19 cellular contexts compared by ENCODE assay signal in genomic region chr3:40770046-40770445, GRCh38.
DNase-seq lines count a peak whose midpoint lies in the region; ATAC-seq, FAIRE-seq and TF ChIP-seq lines count a peak whose summit lies in the region.
"Had no signal": no experiment of that assay in that cellular context is flagged by ENCODE, and none has a peak within 500 bp of the region (broad histone marks: within the 10 kb centered on the region; RNA-seq: fewer than 3 reads in every experiment).

No MANE protein-coding gene starts in this region.

- H3K36me3 Mint-ChIP-seq in Calu3 (ENCODE audit: insufficient read depth, unreplicated experiment): no peaks in the 10 kb centered on the region
- no peaks in the 10 kb centered on the region for H3K36me3 Mint-ChIP-seq in activated CD4-positive, alpha-beta memory T cell treated with anti-CD3 and anti-CD28 coated beads, Interleukin-2, amount 10 ng/mL, durations not matched to agents 7 days and 5 days (ENCODE audit: low read depth)
- H3K36me3 Mint-ChIP-seq: activated CD4-positive, alpha-beta memory T cell treated with anti-CD3 and anti-CD28 coated beads for 36 hours; CD4-positive, alpha-beta memory T cell; T-cell had no signal

- no peaks in the 10 kb centered on the region for H4K20me1 ChIP-seq in HepG2 (ENCODE audit: insufficient read depth, low read length)

- no peaks in the 10 kb centered on the region for H3K9me3 ChIP-seq in right lobe of liver
- no peaks in the 10 kb centered on the region for H3K9me3 ChIP-seq in HepG2 (ENCODE audit: low read length)
- no peaks in the 10 kb centered on the region for H3K9me3 ChIP-seq in colonic mucosa
- H3K9me3 ChIP-seq in upper lobe of left lung: no peaks in the 10 kb centered on the region

- H3K36me3 ChIP-seq in right lobe of liver (no peaks in the 10 kb centered on the region), HepG2 (replicated peaks in 1 of 2; ENCODE audit: control insufficient read depth in 1 of 2, insufficient read depth in 2 of 2, low read length in 2 of 2) (no peaks in the 10 kb centered on the region), colonic mucosa (no peaks in the 10 kb centered on the region), upper lobe of left lung (no peaks in the 10 kb centered on the region)

- no peak for TF ChIP-seq RAD21 in HepG2 (CRISPR knock-in tag; IDR thresholded peaks at IDR 0.05)

- H3K4me1 Mint-ChIP-seq in Calu3 (ENCODE audit: low read depth, unreplicated experiment): no peaks in the 10 kb centered on the region
- peaks cover 2% of the 10 kb centered on the region for H3K4me1 Mint-ChIP-seq in activated CD4-positive, alpha-beta memory T cell treated with anti-CD3 and anti-CD28 coated beads, Interleukin-2, amount 10 ng/mL, durations not matched to agents 7 days and 5 days
- H3K4me1 Mint-ChIP-seq: CD4-positive, alpha-beta memory T cell; T-cell had no signal

- no peak for TF ChIP-seq POLR2A in right lobe of liver (IDR thresholded peaks at IDR 0.05)
- no peak for TF ChIP-seq POLR2A in HepG2 (IDR thresholded peaks at IDR 0.05; ENCODE audit: insufficient read depth in 1 of 2, low read depth in 2 of 2, low read length in 2 of 2)
- TF ChIP-seq POLR2A in upper lobe of left lung (IDR thresholded peaks at IDR 0.05): no peak

- no peak overlapping the region for H3K4me3 ChIP-seq in right lobe of liver
- H3K4me3 ChIP-seq in HepG2 (replicated peaks in 1 of 3; ENCODE audit: insufficient read depth in 1 of 3, low read depth in 2 of 3, low read length in 3 of 3): no peak overlapping the region
- no peak overlapping the region for H3K4me3 ChIP-seq in colonic mucosa
- H3K4me3 ChIP-seq in upper lobe of left lung: no peak overlapping the region
- H3K4me3 ChIP-seq: K562 had no signal

- ATAC-seq in right lobe of liver: peak in 3 of 4 donors; percentile 48 to 70 (median 69)
- ATAC-seq in HepG2: no peak
- ATAC-seq in upper lobe of left lung (ENCODE audit: low FRiP score in 2 of 2): no peak
- ATAC-seq in GM19395 (IDR thresholded peaks at IDR 0.05; ENCODE audit: unreplicated experiment): no peak
- ATAC-seq: K562, T-cell had no signal

- no peak for DNase-seq in right lobe of liver
- no peak for DNase-seq in HepG2 (ENCODE audit: low spot score)
- peak; percentile 52 for DNase-seq in colonic mucosa
- peak; percentile 57 for DNase-seq in medulla oblongata (ENCODE audit: extremely low spot score)
- peak in 1 of 2 donors; percentile 42 for DNase-seq in upper lobe of left lung
- no peak for DNase-seq in Calu3
- DNase-seq in activated CD4-positive, alpha-beta memory T cell treated with anti-CD3 and anti-CD28 coated beads, Interleukin-2, amount 10 ng/mL, durations not matched to agents 7 days and 5 days: no peak
- DNase-seq: activated CD4-positive, alpha-beta memory T cell treated with anti-CD3 and anti-CD28 coated beads for 36 hours; activated naive CD4-positive, alpha-beta T cell; aorta; CD4-positive, alpha-beta memory T cell; DND-41; kidney glomerular epithelial cell; NCI-H1930; NCI-H446 had no signal

- no peak overlapping the region for H3K4me2 ChIP-seq in HepG2 (ENCODE audit: low read depth, low read length)

- H2AFZ ChIP-seq in HepG2 (ENCODE audit: low read length): no peak overlapping the region

- no peak for TF ChIP-seq CTCF in right lobe of liver (IDR thresholded peaks at IDR 0.05)
- no peak for TF ChIP-seq CTCF in HepG2 (CRISPR knock-in tag; IDR thresholded peaks at IDR 0.05)
- TF ChIP-seq CTCF in colonic mucosa (IDR thresholded peaks at IDR 0.05): no peak
- TF ChIP-seq CTCF in upper lobe of left lung (IDR thresholded peaks at IDR 0.05): no peak
- no peak for TF ChIP-seq CTCF in Calu3 (IDR thresholded peaks at IDR 0.05; ENCODE audit: unreplicated experiment)

- no peaks in the 10 kb centered on the region for H3K9me3 Mint-ChIP-seq in Calu3 (ENCODE audit: low read depth, unreplicated experiment)
- H3K9me3 Mint-ChIP-seq in activated CD4-positive, alpha-beta memory T cell treated with anti-CD3 and anti-CD28 coated beads, Interleukin-2, amount 10 ng/mL, durations not matched to agents 7 days and 5 days: no peaks in the 10 kb centered on the region
- H3K9me3 Mint-ChIP-seq: activated CD4-positive, alpha-beta memory T cell treated with anti-CD3 and anti-CD28 coated beads for 36 hours had no signal

- intact Hi-C loops in right lobe of liver (cut with DNase I) (no loop called here), HepG2 (cut with micrococcal nuclease; ENCODE audit: unreplicated experiment) (no loop called here), colonic mucosa (cut with DNase I) (no loop called here), Calu3 (cut with micrococcal nuclease; ENCODE audit: unreplicated experiment) (no loop called here)

- POLR2A ChIA-PET in HepG2 (lab: Yijun Ruan, JAX): no interaction called here
- POLR2A ChIA-PET in activated CD4-positive, alpha-beta memory T cell treated with anti-CD3 and anti-CD28 coated beads, Interleukin-2, amount 10 ng/mL, durations not matched to agents 7 days and 5 days (lab: Charles Lee): no interaction called here

- BruUV-seq in HepG2 (replicated peaks; lab: Mats Ljungman, UMichigan) (no TSS peak), Calu3 (replicated peaks; lab: Mats Ljungman, UMichigan) (no TSS peak)

- TF ChIP-seq EP300 in HepG2 (IDR thresholded peaks at IDR 0.05; ENCODE audit: low read depth in 2 of 2, low read length in 2 of 2) (no peak), HepG2 (CRISPR knock-in tag; IDR thresholded peaks at IDR 0.05; ENCODE audit: borderline replicate concordance) (no peak), upper lobe of left lung (IDR thresholded peaks at IDR 0.05) (peak in 1 of 4 donors; percentile 32)

- no peaks in the 10 kb centered on the region for H3K79me2 ChIP-seq in HepG2 (ENCODE audit: insufficient read depth, low read length)

- WGBS in right lobe of liver (ENCODE audit: insufficient coverage, low coverage, low lambda C conversion rate, missing lambda C conversion rate): 38% methylated on average over 2 of the region's 4 CpGs
- WGBS in HepG2 (ENCODE audit: low lambda C conversion rate): 33% methylated on average over 4 of the region's 4 CpGs
- WGBS in upper lobe of left lung, 2 donors: 35 to 39% methylated on average over 4 of the region's 4 CpGs

- in situ Hi-C loops in HepG2 (cut with HindIII; ENCODE audit: extremely low pct_ligation_motif_present, low pct_unique_long_range_greater_than_20kb): no loop called here

- H3K9ac ChIP-seq in HepG2 (ENCODE audit: insufficient read depth, low read depth, low read length) (no peak overlapping the region), colonic mucosa (ENCODE audit: low read depth in 2 of 2, low read length in 2 of 2) (no peak overlapping the region)

- H3K4me3 Mint-ChIP-seq in Calu3 (ENCODE audit: low read depth, unreplicated experiment): no peak overlapping the region
- H3K4me3 Mint-ChIP-seq in activated CD4-positive, alpha-beta memory T cell treated with anti-CD3 and anti-CD28 coated beads, Interleukin-2, amount 10 ng/mL, durations not matched to agents 7 days and 5 days: no peak overlapping the region
- H3K4me3 Mint-ChIP-seq: activated CD4-positive, alpha-beta memory T cell treated with anti-CD3 and anti-CD28 coated beads for 36 hours; CD4-positive, alpha-beta memory T cell; T-cell had no signal

- H3K27ac Mint-ChIP-seq in Calu3 (ENCODE audit: unreplicated experiment): no peak overlapping the region
- H3K27ac Mint-ChIP-seq in activated CD4-positive, alpha-beta memory T cell treated with anti-CD3 and anti-CD28 coated beads, Interleukin-2, amount 10 ng/mL, durations not matched to agents 7 days and 5 days: no peak overlapping the region
- H3K27ac Mint-ChIP-seq: activated CD4-positive, alpha-beta memory T cell treated with anti-CD3 and anti-CD28 coated beads for 36 hours; CD4-positive, alpha-beta memory T cell; T-cell had no signal

- H3K27me3 Mint-ChIP-seq in Calu3 (ENCODE audit: unreplicated experiment): peaks cover 14% of the 10 kb centered on the region
- H3K27me3 Mint-ChIP-seq in activated CD4-positive, alpha-beta memory T cell treated with anti-CD3 and anti-CD28 coated beads, Interleukin-2, amount 10 ng/mL, durations not matched to agents 7 days and 5 days: peaks cover 1% of the 10 kb centered on the region

- H3K4me1 ChIP-seq in right lobe of liver (no peaks in the 10 kb centered on the region), HepG2 (ENCODE audit: insufficient read depth, low read length) (peaks cover 3% of the 10 kb centered on the region; the same call in 1 of the 2 replicates), colonic mucosa (peaks cover 4% of the 10 kb centered on the region), upper lobe of left lung (peaks cover 0 to 8% (median 4%) of the 10 kb centered on the region in 4 donors)

- H3K27me3 ChIP-seq in right lobe of liver (no peaks in the 10 kb centered on the region), HepG2 (ENCODE audit: control insufficient read depth in 1 of 2, insufficient read depth in 2 of 2, low read length in 2 of 2) (no peaks in the 10 kb centered on the region), colonic mucosa (no peaks in the 10 kb centered on the region), upper lobe of left lung (no peaks in the 10 kb centered on the region)

- no peak overlapping the region for H3K27ac ChIP-seq in right lobe of liver
- H3K27ac ChIP-seq in HepG2 (ENCODE audit: extremely low read length, insufficient read depth, low read length): no peak overlapping the region
- peak overlapping the region; percentile 52 for H3K27ac ChIP-seq in colonic mucosa
- peak overlapping the region; percentile 3 to 64 (median 33) for H3K27ac ChIP-seq in upper lobe of left lung

- FAIRE-seq in HepG2 (lab: Jason Lieb, UNC): no peak
- FAIRE-seq: endometrium, K562 had no signal

- CTCF ChIA-PET in HepG2 (lab: Yijun Ruan, JAX; ENCODE audit: low intra/inter-chr PET ratio, low total read pairs): no interaction called here
- CTCF ChIA-PET in Calu3 (lab: Charles Lee): no interaction called here
- CTCF ChIA-PET in activated CD4-positive, alpha-beta memory T cell treated with anti-CD3 and anti-CD28 coated beads, Interleukin-2, amount 10 ng/mL, durations not matched to agents 7 days and 5 days (lab: Charles Lee): no interaction called here

TF ChIP-seq in HepG2, 621 proteins besides CTCF, POLR2A, EP300 and RAD21 (continues in another document):
- TF ChIP-seq YY1 (IDR thresholded peaks at IDR 0.05; ENCODE audit: insufficient read depth, insufficient replicate concordance, low read depth, low read length) (no peak), MIXL1 (CRISPR knock-in tag; IDR thresholded peaks at IDR 0.05) (no peak), U2AF2 (IDR thresholded peaks at IDR 0.05; ENCODE audit: low read depth, low read length) (no peak), RFXANK (CRISPR knock-in tag; IDR thresholded peaks at IDR 0.05) (no peak), MEIS1 (CRISPR knock-in tag; IDR thresholded peaks at IDR 0.05; ENCODE audit: borderline replicate concordance) (no peak), THAP7 (CRISPR knock-in tag; IDR thresholded peaks at IDR 0.05) (no peak), ZNF331 (CRISPR knock-in tag; IDR thresholded peaks at IDR 0.05) (no peak)

Comparison
In these comparisons a context has a peak if more than half of its experiments do, and no peak if none do; other contexts are left out.
1. ATAC-seq: peak in right lobe of liver (3 of 4); none in HepG2 (single experiment), upper lobe of left lung (0 of 2) and GM19395 (single experiment).
2. DNase-seq: peak in colonic mucosa (single experiment) and medulla oblongata (single experiment); none in right lobe of liver (0 of 3), HepG2 (single experiment), Calu3 (single experiment) and activated CD4-positive, alpha-beta memory T cell treated with anti-CD3 and anti-CD28 coated beads, Interleukin-2, amount 10 ng/mL, durations not matched to agents 7 days and 5 days (single experiment).
3. H3K27ac ChIP-seq: peak in colonic mucosa (single experiment) and upper lobe of left lung (4 of 4); none in right lobe of liver (0 of 3) and HepG2 (single experiment).